In the genomic region with DNA sequence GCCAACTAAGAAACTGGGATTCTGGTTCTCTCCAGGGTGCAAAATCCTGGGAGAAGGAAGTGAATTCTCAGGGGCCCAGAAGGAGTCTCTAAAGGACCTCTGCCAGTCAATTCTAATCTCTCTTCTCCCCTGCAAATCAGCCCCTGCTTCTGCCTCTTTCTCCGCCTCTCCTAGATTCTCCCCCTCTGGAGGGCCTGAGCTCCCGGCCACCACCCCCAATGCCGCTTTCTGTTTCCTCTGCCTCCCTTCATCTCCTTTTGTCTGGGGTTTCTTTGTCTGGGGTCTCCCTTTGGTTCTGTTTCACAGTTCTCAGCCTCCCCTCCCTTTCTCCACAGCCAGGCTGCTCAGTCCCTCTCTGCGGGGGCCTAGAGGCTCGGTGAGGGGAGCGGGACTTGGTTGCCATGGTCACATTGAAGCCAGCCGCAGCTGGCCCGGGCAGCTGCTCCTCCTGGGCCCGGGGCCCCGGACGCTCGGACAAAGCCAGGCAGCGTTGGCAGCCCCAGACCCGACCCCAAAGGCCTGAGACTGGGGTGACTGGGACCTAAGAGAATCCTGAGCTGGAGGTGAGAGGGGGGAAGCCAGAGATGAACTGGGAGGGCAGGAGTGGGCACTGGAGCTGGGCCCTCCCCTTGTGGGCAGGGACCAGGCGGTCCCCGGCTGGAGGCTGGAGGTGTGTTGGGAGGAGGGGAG, we compare ENCODE assay signal across 2 cellular contexts.
TF ChIP-seq lines count a peak whose summit lies in the region.

No MANE protein-coding gene starts in this region.

TF ChIP-seq in HepG2, 621 proteins besides CTCF, POLR2A, EP300 and RAD21:
- TF ChIP-seq HNRNPLL (IDR thresholded peaks at IDR 0.05; ENCODE audit: low read depth, low read length, poor library complexity, severe bottlenecking): peak; percentile 22
- no peak for TF ChIP-seq SOX6 (IDR thresholded peaks at IDR 0.05)
- 0 out of 2 replicates have a peak, but pooled peaks have one; percentile 22 for TF ChIP-seq SOX6 (CRISPR knock-in tag; IDR thresholded peaks at IDR 0.05)
- TF ChIP-seq, protein P1, sequence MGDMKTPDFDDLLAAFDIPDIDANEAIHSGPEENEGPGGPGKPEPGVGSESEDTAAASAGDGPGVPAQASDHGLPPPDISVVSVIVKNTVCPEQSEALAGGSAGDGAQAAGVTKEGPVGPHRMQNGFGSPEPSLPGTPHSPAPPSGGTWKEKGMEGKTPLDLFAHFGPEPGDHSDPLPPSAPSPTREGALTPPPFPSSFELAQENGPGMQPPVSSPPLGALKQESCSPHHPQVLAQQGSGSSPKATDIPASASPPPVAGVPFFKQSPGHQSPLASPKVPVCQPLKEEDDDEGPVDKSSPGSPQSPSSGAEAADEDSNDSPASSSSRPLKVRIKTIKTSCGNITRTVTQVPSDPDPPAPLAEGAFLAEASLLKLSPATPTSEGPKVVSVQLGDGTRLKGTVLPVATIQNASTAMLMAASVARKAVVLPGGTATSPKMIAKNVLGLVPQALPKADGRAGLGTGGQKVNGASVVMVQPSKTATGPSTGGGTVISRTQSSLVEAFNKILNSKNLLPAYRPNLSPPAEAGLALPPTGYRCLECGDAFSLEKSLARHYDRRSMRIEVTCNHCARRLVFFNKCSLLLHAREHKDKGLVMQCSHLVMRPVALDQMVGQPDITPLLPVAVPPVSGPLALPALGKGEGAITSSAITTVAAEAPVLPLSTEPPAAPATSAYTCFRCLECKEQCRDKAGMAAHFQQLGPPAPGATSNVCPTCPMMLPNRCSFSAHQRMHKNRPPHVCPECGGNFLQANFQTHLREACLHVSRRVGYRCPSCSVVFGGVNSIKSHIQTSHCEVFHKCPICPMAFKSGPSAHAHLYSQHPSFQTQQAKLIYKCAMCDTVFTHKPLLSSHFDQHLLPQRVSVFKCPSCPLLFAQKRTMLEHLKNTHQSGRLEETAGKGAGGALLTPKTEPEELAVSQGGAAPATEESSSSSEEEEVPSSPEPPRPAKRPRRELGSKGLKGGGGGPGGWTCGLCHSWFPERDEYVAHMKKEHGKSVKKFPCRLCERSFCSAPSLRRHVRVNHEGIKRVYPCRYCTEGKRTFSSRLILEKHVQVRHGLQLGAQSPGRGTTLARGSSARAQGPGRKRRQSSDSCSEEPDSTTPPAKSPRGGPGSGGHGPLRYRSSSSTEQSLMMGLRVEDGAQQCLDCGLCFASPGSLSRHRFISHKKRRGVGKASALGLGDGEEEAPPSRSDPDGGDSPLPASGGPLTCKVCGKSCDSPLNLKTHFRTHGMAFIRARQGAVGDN (CRISPR knock-in tag; IDR thresholded peaks at IDR 0.05): peak; percentile 17; the same call in 1 of the 2 replicates
- TF ChIP-seq HNRNPL (IDR thresholded peaks at IDR 0.05; ENCODE audit: low read depth, low read length): 0 out of 2 replicates have a peak, but pooled peaks have one; percentile 22
- no peak for TF ChIP-seq TEAD2 (CRISPR knock-in tag; IDR thresholded peaks at IDR 0.05)
- peak; percentile 26; the same call in 1 of the 2 replicates for TF ChIP-seq RFX3 (CRISPR knock-in tag; IDR thresholded peaks at IDR 0.05)
- TF ChIP-seq SMAD3 (CRISPR knock-in tag; IDR thresholded peaks at IDR 0.05): no peak
- TF ChIP-seq RFX1 (IDR thresholded peaks at IDR 0.05): peak; percentile 12; the same call in 1 of the 2 replicates
TF ChIP-seq in HepG2: peak in this region for 6.

TF ChIP-seq in HEK293T, 16 proteins besides CTCF, POLR2A, EP300 and RAD21:
- no peak for TF ChIP-seq SP1 (IDR thresholded peaks at IDR 0.05)
- TF ChIP-seq FOXA1 (IDR thresholded peaks at IDR 0.05): no peak
- TF ChIP-seq FOXM1 (IDR thresholded peaks at IDR 0.05; ENCODE audit: borderline replicate concordance): no peak
- TF ChIP-seq L3MBTL2 (conservative IDR thresholded peaks at IDR 0.05): no peak
